ENCODE assay signal across 16 cellular contexts in the genomic region with DNA sequence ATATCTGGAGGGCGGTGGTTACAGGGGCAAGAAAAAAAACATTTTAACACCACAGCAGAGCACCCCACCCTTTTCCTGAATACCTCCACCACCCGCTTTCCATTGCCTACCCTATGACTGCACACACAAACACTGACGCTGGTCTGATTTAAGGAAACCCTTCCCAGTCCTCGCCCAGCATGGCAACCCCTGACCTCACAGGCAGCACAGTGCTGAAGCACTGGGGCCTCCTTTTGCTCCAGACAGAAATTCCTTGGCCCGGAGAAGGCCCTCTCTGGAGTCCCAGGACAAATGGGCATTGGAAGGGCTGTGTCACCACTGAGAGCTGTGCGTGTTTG. TPM values are rescaled to one million over a fixed set of nuclear protein-coding genes. Genes with fewer than 3 reads are reported as not detected.
A peak's percentile ranks its signal among the peaks of the same experiment; 100 is the strongest.
DNase-seq lines count a peak whose midpoint lies in the region; ATAC-seq, FAIRE-seq and TF ChIP-seq lines count a peak whose summit lies in the region.
"Had no signal": no experiment of that assay in that cellular context is flagged by ENCODE, and none has a peak within 500 bp of the region (broad histone marks: within the 10 kb centered on the region; RNA-seq: fewer than 3 reads in every experiment).

No MANE protein-coding gene starts in this region.

- H3K4me1 Mint-ChIP-seq in endodermal cell (no peaks in the 10 kb centered on the region), natural killer cell (peaks cover 67 to 68% of the 10 kb centered on the region in 2 donors)

- no peak overlapping the region for H3K9ac ChIP-seq in BLaER1
- no peak overlapping the region for H3K9ac ChIP-seq in endodermal cell (ENCODE audit: extremely low read depth, low read length, poor library complexity, severe bottlenecking)
- H3K9ac ChIP-seq: GM23248 had no signal

- no peaks in the 10 kb centered on the region for H4K20me1 ChIP-seq in BLaER1

- H3K27ac Mint-ChIP-seq in endodermal cell (no peak overlapping the region), natural killer cell (peak overlapping the region; percentile 78 to 89)
- H3K27ac Mint-ChIP-seq: activated naive CD4-positive, alpha-beta T cell treated with anti-CD3 and anti-CD28 coated beads, Interleukin-2, amount 50 U/mL, for 24 hours had no signal

- H3K27me3 Mint-ChIP-seq in endodermal cell (ENCODE audit: insufficient read depth) = peaks cover 4% of the 10 kb centered on the region
- no peaks in the 10 kb centered on the region for H3K27me3 Mint-ChIP-seq in natural killer cell (ENCODE audit: low read depth in 2 of 2)
- H3K27me3 Mint-ChIP-seq: activated naive CD4-positive, alpha-beta T cell treated with anti-CD3 and anti-CD28 coated beads, Interleukin-2, amount 50 U/mL, for 24 hours had no signal

- H3K4me3 Mint-ChIP-seq in endodermal cell (no peak overlapping the region), natural killer cell (peak overlapping the region; percentile 81)
- H3K4me3 Mint-ChIP-seq: activated naive CD4-positive, alpha-beta T cell treated with anti-CD3 and anti-CD28 coated beads, Interleukin-2, amount 50 U/mL, for 24 hours had no signal

- H3K4me3 ChIP-seq in BLaER1 (no peak overlapping the region), endodermal cell (ENCODE audit: low read length) (no peak overlapping the region), pancreas (no peak overlapping the region)
- H3K4me3 ChIP-seq: esophagus muscularis mucosa, GM23248 had no signal

- TF ChIP-seq CTCF in endodermal cell (conservative IDR thresholded peaks at IDR 0.05) = no peak
- TF ChIP-seq CTCF in natural killer cell (IDR thresholded peaks at IDR 0.05) = no peak
- TF ChIP-seq CTCF in pancreas (IDR thresholded peaks at IDR 0.05) = no peak

- no peak for FAIRE-seq in pancreas (lab: Jason Lieb, UNC)

- H3K27ac ChIP-seq in BLaER1 (no peak overlapping the region), endodermal cell (ENCODE audit: low read depth, low read length) (no peak overlapping the region), pancreas (no peak overlapping the region)
- H3K27ac ChIP-seq: GM23248 had no signal

- H3K36me3 Mint-ChIP-seq in endodermal cell (ENCODE audit: low read depth) (no peaks in the 10 kb centered on the region), natural killer cell (no peaks in the 10 kb centered on the region)
- H3K36me3 Mint-ChIP-seq: activated naive CD4-positive, alpha-beta T cell treated with anti-CD3 and anti-CD28 coated beads, Interleukin-2, amount 50 U/mL, for 24 hours had no signal

- no peaks in the 10 kb centered on the region for H3K27me3 ChIP-seq in BLaER1
- H3K27me3 ChIP-seq in endodermal cell (ENCODE audit: control insufficient read depth, insufficient read depth, low read length, poor library complexity, severe bottlenecking) = no peaks in the 10 kb centered on the region
- H3K27me3 ChIP-seq in pancreas = no peaks in the 10 kb centered on the region
- H3K27me3 ChIP-seq: esophagus muscularis mucosa had no signal

- H3K4me2 ChIP-seq in BLaER1 = peak overlapping the region; percentile 81

- intact Hi-C loops in natural killer cell (cut with micrococcal nuclease) = no loop called here
- intact Hi-C loops in pancreas (cut with DNase I) = no loop called here

- ATAC-seq in GM18502 (IDR thresholded peaks at IDR 0.05; ENCODE audit: poor library complexity, unreplicated experiment) (peak; percentile 19), natural killer cell (peak in 1 of 3 donors; percentile 8), pancreas (no peak)

- WGBS in endodermal cell (ENCODE audit: insufficient coverage in 1 of 2, insufficient read length in 1 of 2), 2 experiments = 88 to 90% methylated on average over 6 of the region's 6 CpGs
- 90 to 94% methylated on average over 6 of the region's 6 CpGs for WGBS in pancreas, 2 donors

- H3K9me3 ChIP-seq in BLaER1 (no peaks in the 10 kb centered on the region), endodermal cell (ENCODE audit: control insufficient read depth, low read length) (no peaks in the 10 kb centered on the region), pancreas (no peaks in the 10 kb centered on the region)
- H3K9me3 ChIP-seq: esophagus muscularis mucosa had no signal

- H3K9me3 Mint-ChIP-seq in endodermal cell (no peaks in the 10 kb centered on the region), natural killer cell (no peaks in the 10 kb centered on the region)
- H3K9me3 Mint-ChIP-seq: activated naive CD4-positive, alpha-beta T cell treated with anti-CD3 and anti-CD28 coated beads, Interleukin-2, amount 50 U/mL, for 24 hours had no signal

- H3K36me3 ChIP-seq in BLaER1 (no peaks in the 10 kb centered on the region), endodermal cell (ENCODE audit: control insufficient read depth, insufficient read depth, low read length) (no peaks in the 10 kb centered on the region), pancreas (no peaks in the 10 kb centered on the region)
- H3K36me3 ChIP-seq: esophagus muscularis mucosa had no signal

- DNase-seq in endodermal cell (peak; percentile 22), natural killer cell (no peak), NCI-H82 (lab: John Stamatoyannopoulos, UW) (no peak), medulla oblongata (ENCODE audit: extremely low spot score) (no peak), NCI-H1105 (lab: John Stamatoyannopoulos, UW) (no peak), pancreas (no peak)
- DNase-seq: activated CD4-positive, alpha-beta T cell treated with anti-CD3 and anti-CD28 coated beads, Interleukin-2, amount 50 U/mL, for 4 hours; caudate nucleus; GM23248; hypothalamus; NCI-H1694; NCI-H526 had no signal

- peaks cover 67% of the 10 kb centered on the region for H3K4me1 ChIP-seq in BLaER1
- no peaks in the 10 kb centered on the region for H3K4me1 ChIP-seq in endodermal cell (ENCODE audit: control insufficient read depth, insufficient read depth, low read length)
- H3K4me1 ChIP-seq in pancreas = no peaks in the 10 kb centered on the region

RNA-seq across cellular contexts. Expression of a gene that starts 39.2 kb away (rescaled TPM):
- total RNA-seq in endodermal cell (10 to 100 TPM; 60.0 to 60.3 TPM), natural killer cell (10 to 100 TPM; 56.3 to 98.9 (median 69.6) TPM), pancreas (10 to 100 TPM in 1 of 6 donors, 1 to 10 TPM in 5; 2.7 to 11.8 (median 3.8) TPM)
- 9.9 TPM for polyA plus RNA-seq in endodermal cell (2013, experiment 1 of 2)
- 11.1 TPM for polyA plus RNA-seq in endodermal cell (2013, experiment 2 of 2)
- 10 to 100 TPM in 1 of 2 donors, 1 to 10 TPM in 1; 7.2 to 12.8 TPM for polyA plus RNA-seq in pancreas

Comparison
In these comparisons a context has a peak if more than half of its experiments do, and no peak if none do; other contexts are left out.
1. RNA of a gene that starts 39.2 kb away (total RNA-seq): 56.3 to 98.9 TPM in natural killer cell and 60.0 to 60.3 TPM in endodermal cell; 2.7 to 11.8 TPM in pancreas; every median in the first group is over 4 times any median in the second.